Comparison of ENCODE assay signal across 23 cellular contexts in genomic region chr7:30281263-30281662, GRCh38. TPM values are rescaled to one million over a fixed set of nuclear protein-coding genes. Genes with fewer than 3 reads are reported as not detected.
A peak's percentile ranks its signal among the peaks of the same experiment; 100 is the strongest.
DNase-seq lines count a peak whose midpoint lies in the region; ATAC-seq and TF ChIP-seq lines count a peak whose summit lies in the region.
"Had no signal": no experiment of that assay in that cellular context is flagged by ENCODE, and none has a peak within 500 bp of the region (broad histone marks: within the 10 kb centered on the region; RNA-seq: fewer than 3 reads in every experiment).

No MANE protein-coding gene starts in this region.

- TF ChIP-seq CTCF in GM12865 (IDR thresholded peaks at IDR 0.05; ENCODE audit: insufficient read depth, low read depth, low read length, missing control alignments) (no peak), OCI-LY1 (IDR thresholded peaks at IDR 0.05; ENCODE audit: low read length) (no peak), glutamatergic neuron (IDR thresholded peaks at IDR 0.05; ENCODE audit: partially characterized antibody, unreplicated experiment) (no peak), suprapubic skin (IDR thresholded peaks at IDR 0.05) (no peak), nephron progenitor cell (IDR thresholded peaks at IDR 0.05) (no peak)

- peaks cover 10% of the 10 kb centered on the region for H3K4me1 Mint-ChIP-seq in glutamatergic neuron (ENCODE audit: low read depth, unreplicated experiment)
- peaks cover 11% of the 10 kb centered on the region for H3K4me1 Mint-ChIP-seq in nephron progenitor cell
- H3K4me1 Mint-ChIP-seq in T-cell = peaks cover 21 to 31% (median 26%) of the 10 kb centered on the region in 3 donors

- H3K4me3 Mint-ChIP-seq in glutamatergic neuron (ENCODE audit: unreplicated experiment) (no peak overlapping the region), nephron progenitor cell (no peak overlapping the region), T-cell (no peak overlapping the region)
- H3K4me3 Mint-ChIP-seq: activated naive CD4-positive, alpha-beta T cell treated with anti-CD3 and anti-CD28 coated beads for 36 hours; activated T-cell treated with anti-CD3 and anti-CD28 coated beads, Interleukin-2, amount 50 U/mL, for 72 hours; T-helper 1 cell treated with Interleukin-12 subunit alpha and Interleukin-12 subunit beta and Interleukin-4 antibody, amounts not matched to agents 30 μg/mL and 1 μg/mL, for 36 hours had no signal

- peaks cover 12% of the 10 kb centered on the region for H3K9me3 Mint-ChIP-seq in glutamatergic neuron (ENCODE audit: unreplicated experiment)
- no peaks in the 10 kb centered on the region for H3K9me3 Mint-ChIP-seq in nephron progenitor cell
- no peaks in the 10 kb centered on the region for H3K9me3 Mint-ChIP-seq in T-cell
- H3K9me3 Mint-ChIP-seq: activated naive CD4-positive, alpha-beta T cell treated with anti-CD3 and anti-CD28 coated beads for 36 hours; activated T-cell treated with anti-CD3 and anti-CD28 coated beads, Interleukin-2, amount 50 U/mL, for 72 hours had no signal

- H3K9me2 ChIP-seq in OCI-LY1 (ENCODE audit: low read depth, low read length) = no peaks in the 10 kb centered on the region

- TF ChIP-seq POLR2A in suprapubic skin (IDR thresholded peaks at IDR 0.05) = no peak

- no peaks in the 10 kb centered on the region for H3K79me2 ChIP-seq in OCI-LY1 (ENCODE audit: insufficient read depth, low read length)

- H3K27me3 Mint-ChIP-seq in glutamatergic neuron (ENCODE audit: unreplicated experiment) (peaks cover 12% of the 10 kb centered on the region), nephron progenitor cell (ENCODE audit: low read depth, poor library complexity) (no peaks in the 10 kb centered on the region), T-cell (no peaks in the 10 kb centered on the region)

- no peaks in the 10 kb centered on the region for H4K20me1 ChIP-seq in OCI-LY1 (ENCODE audit: insufficient read depth, low read length)

- peaks cover 60% of the 10 kb centered on the region for H3K4me1 ChIP-seq in OCI-LY1 (ENCODE audit: insufficient read depth, low read length, severe bottlenecking)
- H3K4me1 ChIP-seq in suprapubic skin = peaks cover 36% of the 10 kb centered on the region

- POLR2A ChIA-PET in T-cell (lab: Charles Lee) = interaction anchor here in 1 of 2 donors (0.9 kb wide), 1 partner anchor 67 kb away, joined by 6 read pairs; no protein-coding TSS in a partner anchor

- CTCF ChIA-PET in T-cell (lab: Charles Lee) = interaction anchor here in 1 of 2 donors (0.6 kb wide), 1 partner anchor 65 kb away, joined by 7 read pairs; no protein-coding TSS in a partner anchor

- H2AFZ ChIP-seq in OCI-LY1 (ENCODE audit: low read length) = no peak overlapping the region

- H3K27ac Mint-ChIP-seq in glutamatergic neuron (ENCODE audit: unreplicated experiment) (peak overlapping the region; percentile 34), nephron progenitor cell (no peak overlapping the region), T-cell (no peak overlapping the region)
- H3K27ac Mint-ChIP-seq: activated naive CD4-positive, alpha-beta T cell treated with anti-CD3 and anti-CD28 coated beads for 36 hours; activated T-cell treated with anti-CD3 and anti-CD28 coated beads, Interleukin-2, amount 50 U/mL, for 72 hours; T-helper 1 cell treated with Interleukin-12 subunit alpha and Interleukin-12 subunit beta and Interleukin-4 antibody, amounts not matched to agents 30 μg/mL and 1 μg/mL, for 36 hours had no signal

- H3K27ac ChIP-seq in OCI-LY1 (ENCODE audit: low read depth, low read length, poor library complexity, severe bottlenecking) (peak overlapping the region; percentile 37), suprapubic skin (peak overlapping the region; percentile 10)
- H3K27ac ChIP-seq: coronary artery, gastrocnemius medialis, lower lobe of right lung, SJCRH30, vagina had no signal

- DNase-seq in GM12865 (ENCODE audit: low read depth) (peak; percentile 18), glutamatergic neuron (no peak), suprapubic skin (ENCODE audit: low spot score in 2 of 2) (no peak), nephron progenitor cell (no peak), T-cell (no peak)
- DNase-seq: activated CD4-positive, alpha-beta T cell treated with anti-CD3 and anti-CD28 coated beads for 4 hours; activated naive CD4-positive, alpha-beta T cell treated with anti-CD3 and anti-CD28 coated beads for 36 hours; activated T-cell treated with anti-CD3 and anti-CD28 coated beads, Interleukin-2, amount 50 U/mL, for 72 hours; amygdala; esophagus squamous epithelium; gastrocnemius medialis; islet precursor cell; KG1; lower lobe of right lung; NCI-H1436 treated with DMSO at 0.1 percent for 48 hours; occipital lobe; SJCRH30 had no signal

- WGBS in suprapubic skin = 80% methylated on average over 1 of the region's 1 CpG

- H3K27me3 ChIP-seq in OCI-LY1 (ENCODE audit: insufficient read depth, low read length) = no peaks in the 10 kb centered on the region
- H3K27me3 ChIP-seq in suprapubic skin = no peaks in the 10 kb centered on the region
- H3K27me3 ChIP-seq: esophagus squamous epithelium, gastrocnemius medialis, SJCRH30, vagina had no signal

- H3K4me3 ChIP-seq in GM12865 (ENCODE audit: low read depth, low read length) (no peak overlapping the region), OCI-LY1 (ENCODE audit: low read depth, low read length, poor library complexity, severe bottlenecking) (no peak overlapping the region), suprapubic skin (no peak overlapping the region)
- H3K4me3 ChIP-seq: coronary artery, esophagus squamous epithelium, gastrocnemius medialis, lower lobe of right lung, SJCRH30, skin epidermis, vagina had no signal

- H3K36me3 Mint-ChIP-seq in glutamatergic neuron (ENCODE audit: unreplicated experiment) = no peaks in the 10 kb centered on the region
- H3K36me3 Mint-ChIP-seq in nephron progenitor cell (ENCODE audit: low read depth) = no peaks in the 10 kb centered on the region
- H3K36me3 Mint-ChIP-seq in T-cell = peaks cover 13% of the 10 kb centered on the region

- no peaks in the 10 kb centered on the region for H3F3A ChIP-seq in OCI-LY1 (ENCODE audit: insufficient read depth, low read length)

- ATAC-seq in HG02938 (IDR thresholded peaks at IDR 0.05; ENCODE audit: unreplicated experiment) = no peak
- no peak for ATAC-seq in T-cell (replicated peaks in 1 of 4)
- ATAC-seq: activated T-cell treated with anti-CD3 and anti-CD28 coated beads, Interleukin-2, amount 50 U/mL, for 72 hours; gastrocnemius medialis; lower lobe of right lung had no signal

- TF ChIP-seq EP300 in suprapubic skin (IDR thresholded peaks at IDR 0.05) = no peak

- peak overlapping the region; percentile 19; the same call in 1 of the 2 replicates for H3K9ac ChIP-seq in OCI-LY1 (ENCODE audit: low read length)

- H3K36me3 ChIP-seq in OCI-LY1 (ENCODE audit: insufficient read depth, low read length) (no peaks in the 10 kb centered on the region; the same call in 1 of the 2 replicates), suprapubic skin (no peaks in the 10 kb centered on the region)
- H3K36me3 ChIP-seq: esophagus squamous epithelium, gastrocnemius medialis, lower lobe of right lung, SJCRH30, vagina had no signal

- H3K9me3 ChIP-seq in OCI-LY1 (ENCODE audit: low read length) (no peaks in the 10 kb centered on the region), suprapubic skin (no peaks in the 10 kb centered on the region)
- H3K9me3 ChIP-seq: esophagus squamous epithelium, gastrocnemius medialis, lower lobe of right lung, SJCRH30, vagina had no signal

- peak overlapping the region; percentile 21; the same call in 1 of the 2 replicates for H3K4me2 ChIP-seq in OCI-LY1 (ENCODE audit: low read length)

RNA-seq across cellular contexts. Expression of gene ZNRF2, which starts 3.1 kb away (rescaled TPM):
- 16.7 TPM for total RNA-seq in glutamatergic neuron (ENCODE audit: unreplicated experiment)
- total RNA-seq in suprapubic skin = 10 to 100 TPM; 23.8 to 39.3 (median 34.6) TPM
- 10 to 100 TPM; 22.4 to 38.4 (median 30.8) TPM for total RNA-seq in T-cell
